Comparison of ENCODE assay signal across 16 cellular contexts in the genomic region with DNA sequence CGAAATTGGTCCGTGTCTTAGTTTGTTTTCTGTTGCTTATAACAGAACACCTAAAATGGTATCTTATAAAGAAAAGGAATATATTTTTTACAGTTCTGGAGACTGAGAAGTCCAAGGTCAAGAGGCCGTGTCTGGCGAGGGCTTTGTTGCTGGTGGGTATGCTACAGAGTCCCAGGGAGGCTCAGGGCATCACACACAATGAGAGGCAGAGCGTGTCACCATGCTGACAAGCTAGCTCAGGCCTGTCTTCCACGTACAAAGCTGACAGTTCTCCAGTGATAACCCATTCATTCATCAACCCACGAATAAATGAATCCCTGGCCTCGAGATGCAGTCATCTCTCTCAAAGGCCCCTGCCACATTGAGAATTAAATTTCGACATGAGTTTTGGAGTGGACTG. TPM values are rescaled to one million over a fixed set of nuclear protein-coding genes. Genes with fewer than 3 reads are reported as not detected.
DNase-seq lines count a peak whose midpoint lies in the region; ATAC-seq and TF ChIP-seq lines count a peak whose summit lies in the region.
"Had no signal": no experiment of that assay in that cellular context is flagged by ENCODE, and none has a peak within 500 bp of the region (broad histone marks: within the 10 kb centered on the region; RNA-seq: fewer than 3 reads in every experiment).

No MANE protein-coding gene starts in this region.

- no peak overlapping the region for H3K9ac ChIP-seq in HUES64 (ENCODE audit: low read depth, low read length)
- H3K9ac ChIP-seq in endodermal cell (ENCODE audit: extremely low read depth, low read length, poor library complexity, severe bottlenecking) = no peak overlapping the region

- no peak for ATAC-seq in activated naive CD8-positive, alpha-beta T cell treated with anti-CD3 and anti-CD28 coated beads, Interleukin-2, amount 50 U/mL, for 24 hours
- ATAC-seq in stimulated activated naive B cell treated with anti-CD40 and anti-IgM and Interleukin-4, amounts not matched to agents 10 μg/mL and 1 μg/mL and 100 μg/mL, for 72 hours (replicated peaks) = no peak

- no peaks in the 10 kb centered on the region for H3K9me3 Mint-ChIP-seq in activated naive CD8-positive, alpha-beta T cell treated with anti-CD3 and anti-CD28 coated beads, Interleukin-2, amount 50 U/mL, for 24 hours
- H3K9me3 Mint-ChIP-seq in activated naive CD8-positive, alpha-beta T cell treated with anti-CD3 and anti-CD28 coated beads for 36 hours = no peaks in the 10 kb centered on the region
- H3K9me3 Mint-ChIP-seq in endodermal cell = peaks cover 13% of the 10 kb centered on the region
- H3K9me3 Mint-ChIP-seq in stimulated activated naive B cell treated with anti-CD40 and anti-IgM and Interleukin-4, amounts not matched to agents 10 μg/mL and 1 μg/mL and 100 μg/mL, for 72 hours = no peaks in the 10 kb centered on the region
- H3K9me3 Mint-ChIP-seq: T-helper 2 cell treated with Interferon-gamma antibody and Interleukin-4, amounts not matched to agents 5 μg/mL and 100 μg/mL, for 36 hours had no signal

- H3K27ac ChIP-seq in HUES64 (ENCODE audit: low read depth, low read length) = peak overlapping the region; percentile 8; the same call in 1 of the 2 replicates
- H3K27ac ChIP-seq in endodermal cell (ENCODE audit: low read depth, low read length) = peak overlapping the region; percentile 72
- H3K27ac ChIP-seq: cardiac muscle cell, neutrophil had no signal

- no peak for DNase-seq in activated naive CD8-positive, alpha-beta T cell treated with anti-CD3 and anti-CD28 coated beads, Interleukin-2, amount 50 U/mL, for 24 hours
- DNase-seq in activated naive CD8-positive, alpha-beta T cell treated with anti-CD3 and anti-CD28 coated beads for 36 hours = no peak
- no peak for DNase-seq in endodermal cell
- DNase-seq in stimulated activated naive B cell treated with anti-CD40 and anti-IgM and Interleukin-4, amounts not matched to agents 10 μg/mL and 1 μg/mL and 100 μg/mL, for 72 hours = no peak
- no peak for DNase-seq in GM10266 (ENCODE audit: extremely low spot score)
- DNase-seq in H7 = no peak
- DNase-seq in H4 (ENCODE audit: low spot score) = no peak
- DNase-seq: activated gamma-delta T cell; DMS 273 treated with DMSO at 0.1 percent for 48 hours; effector CD8-positive, alpha-beta T cell; NCI-H187 treated with DMSO at 0.1 percent for 48 hours; NCI-H748 treated with DMSO at 0.1 percent for 48 hours had no signal

- H3K36me3 ChIP-seq in HUES64 (ENCODE audit: insufficient read depth, low read length) = peaks cover 18% of the 10 kb centered on the region
- peaks cover 9% of the 10 kb centered on the region for H3K36me3 ChIP-seq in endodermal cell (ENCODE audit: control insufficient read depth, insufficient read depth, low read length)
- H3K36me3 ChIP-seq in H7 (replicated peaks; ENCODE audit: control insufficient read depth, insufficient read depth, low read length) = 0 out of 2 replicates have a peak, but pooled peaks cover 2% of the 10 kb centered on the region
- H3K36me3 ChIP-seq: neutrophil had no signal

- H3K9me3 ChIP-seq in HUES64 (ENCODE audit: insufficient read depth, low read depth, low read length) = no peaks in the 10 kb centered on the region
- no peaks in the 10 kb centered on the region for H3K9me3 ChIP-seq in endodermal cell (ENCODE audit: control insufficient read depth, low read length)
- H3K9me3 ChIP-seq: neutrophil had no signal

- no peaks in the 10 kb centered on the region for H3K27me3 Mint-ChIP-seq in activated naive CD8-positive, alpha-beta T cell treated with anti-CD3 and anti-CD28 coated beads, Interleukin-2, amount 50 U/mL, for 24 hours
- H3K27me3 Mint-ChIP-seq in activated naive CD8-positive, alpha-beta T cell treated with anti-CD3 and anti-CD28 coated beads for 36 hours = no peaks in the 10 kb centered on the region
- no peaks in the 10 kb centered on the region for H3K27me3 Mint-ChIP-seq in endodermal cell (ENCODE audit: insufficient read depth)
- H3K27me3 Mint-ChIP-seq in stimulated activated naive B cell treated with anti-CD40 and anti-IgM and Interleukin-4, amounts not matched to agents 10 μg/mL and 1 μg/mL and 100 μg/mL, for 72 hours = no peaks in the 10 kb centered on the region

- TF ChIP-seq CTCF in endodermal cell (conservative IDR thresholded peaks at IDR 0.05) = no peak
- TF ChIP-seq CTCF in GM10266 (IDR thresholded peaks at IDR 0.05; ENCODE audit: control insufficient read depth, insufficient read depth, low read depth, missing control alignments) = no peak

- H3K4me1 ChIP-seq in HUES64 (ENCODE audit: insufficient read depth, low read length) = peaks cover 8% of the 10 kb centered on the region; the same call in 1 of the 2 replicates
- H3K4me1 ChIP-seq in endodermal cell (ENCODE audit: control insufficient read depth, insufficient read depth, low read length) = no peaks in the 10 kb centered on the region

- 90% methylated on average over 7 of the region's 9 CpGs for WGBS in HUES64
- 83 to 93% methylated on average over 3 to 9 of the region's 9 CpGs for WGBS in endodermal cell (ENCODE audit: insufficient coverage in 1 of 2, insufficient read length in 1 of 2), 2 experiments

- H3K4me3 ChIP-seq in HUES64 (ENCODE audit: low read length) (no peak overlapping the region), endodermal cell (ENCODE audit: low read length) (no peak overlapping the region), H7 (ENCODE audit: insufficient read depth, low read depth, low read length) (no peak overlapping the region)
- H3K4me3 ChIP-seq: cardiac muscle cell had no signal

- H3K27ac Mint-ChIP-seq in activated naive CD8-positive, alpha-beta T cell treated with anti-CD3 and anti-CD28 coated beads, Interleukin-2, amount 50 U/mL, for 24 hours = peak overlapping the region; percentile 14
- H3K27ac Mint-ChIP-seq in activated naive CD8-positive, alpha-beta T cell treated with anti-CD3 and anti-CD28 coated beads for 36 hours = no peak overlapping the region
- H3K27ac Mint-ChIP-seq in endodermal cell = peak overlapping the region; percentile 76
- H3K27ac Mint-ChIP-seq in stimulated activated naive B cell treated with anti-CD40 and anti-IgM and Interleukin-4, amounts not matched to agents 10 μg/mL and 1 μg/mL and 100 μg/mL, for 72 hours = peak overlapping the region; percentile 25
- H3K27ac Mint-ChIP-seq: T-helper 2 cell treated with Interferon-gamma antibody and Interleukin-4, amounts not matched to agents 5 μg/mL and 100 μg/mL, for 36 hours had no signal

- H3K4me3 Mint-ChIP-seq in activated naive CD8-positive, alpha-beta T cell treated with anti-CD3 and anti-CD28 coated beads, Interleukin-2, amount 50 U/mL, for 24 hours = no peak overlapping the region
- H3K4me3 Mint-ChIP-seq in activated naive CD8-positive, alpha-beta T cell treated with anti-CD3 and anti-CD28 coated beads for 36 hours = no peak overlapping the region
- no peak overlapping the region for H3K4me3 Mint-ChIP-seq in endodermal cell
- H3K4me3 Mint-ChIP-seq in stimulated activated naive B cell treated with anti-CD40 and anti-IgM and Interleukin-4, amounts not matched to agents 10 μg/mL and 1 μg/mL and 100 μg/mL, for 72 hours = no peak overlapping the region
- H3K4me3 Mint-ChIP-seq: T-helper 2 cell treated with Interferon-gamma antibody and Interleukin-4, amounts not matched to agents 5 μg/mL and 100 μg/mL, for 36 hours had no signal

- peaks cover 13% of the 10 kb centered on the region for H3K4me1 Mint-ChIP-seq in activated naive CD8-positive, alpha-beta T cell treated with anti-CD3 and anti-CD28 coated beads, Interleukin-2, amount 50 U/mL, for 24 hours
- peaks cover 9% of the 10 kb centered on the region for H3K4me1 Mint-ChIP-seq in activated naive CD8-positive, alpha-beta T cell treated with anti-CD3 and anti-CD28 coated beads for 36 hours
- H3K4me1 Mint-ChIP-seq in endodermal cell = peaks cover 9% of the 10 kb centered on the region
- peaks cover 0 to 5% of the 10 kb centered on the region in 2 donors for H3K4me1 Mint-ChIP-seq in stimulated activated naive B cell treated with anti-CD40 and anti-IgM and Interleukin-4, amounts not matched to agents 10 μg/mL and 1 μg/mL and 100 μg/mL, for 72 hours

- H3K27me3 ChIP-seq in HUES64 (ENCODE audit: insufficient read depth, low read length) (no peaks in the 10 kb centered on the region), endodermal cell (ENCODE audit: control insufficient read depth, insufficient read depth, low read length, poor library complexity, severe bottlenecking) (no peaks in the 10 kb centered on the region), H7 (ENCODE audit: control insufficient read depth, insufficient read depth, low read length) (no peaks in the 10 kb centered on the region)
- H3K27me3 ChIP-seq: cardiac muscle cell, neutrophil had no signal

- no peaks in the 10 kb centered on the region for H3K36me3 Mint-ChIP-seq in activated naive CD8-positive, alpha-beta T cell treated with anti-CD3 and anti-CD28 coated beads, Interleukin-2, amount 50 U/mL, for 24 hours (ENCODE audit: low read depth)
- H3K36me3 Mint-ChIP-seq in activated naive CD8-positive, alpha-beta T cell treated with anti-CD3 and anti-CD28 coated beads for 36 hours = no peaks in the 10 kb centered on the region
- H3K36me3 Mint-ChIP-seq in endodermal cell (ENCODE audit: low read depth) = peaks cover 59% of the 10 kb centered on the region
- no peaks in the 10 kb centered on the region for H3K36me3 Mint-ChIP-seq in stimulated activated naive B cell treated with anti-CD40 and anti-IgM and Interleukin-4, amounts not matched to agents 10 μg/mL and 1 μg/mL and 100 μg/mL, for 72 hours

RNA-seq across cellular contexts. Expression of a gene that starts 56.7 kb away (rescaled TPM):
- 10 to 100 TPM; 60.3 to 60.7 TPM for total RNA-seq in activated naive CD8-positive, alpha-beta T cell treated with anti-CD3 and anti-CD28 coated beads for 36 hours
- 21.8 TPM for polyA plus RNA-seq in HUES64 (2013, experiment 1 of 2)
- 24.3 TPM for polyA plus RNA-seq in HUES64 (2013, experiment 2 of 2)
- total RNA-seq in endodermal cell = 10 to 100 TPM; 37.8 to 78.4 TPM
- polyA plus RNA-seq in endodermal cell (2013, experiment 1 of 2) = 20.0 TPM
- polyA plus RNA-seq in endodermal cell (2013, experiment 2 of 2) = 18.9 TPM
- 12.3 and 22.5 TPM in 2 replicates for total RNA-seq in H7 (2014; rRNA removed; shearing (Covaris generic))
- 7.4 and 7.7 TPM in 2 replicates for total RNA-seq in H4 (2014; rRNA removed; shearing (Covaris generic))
